Comparison of ENCODE assay signal across 2 cellular contexts in the genomic region with DNA sequence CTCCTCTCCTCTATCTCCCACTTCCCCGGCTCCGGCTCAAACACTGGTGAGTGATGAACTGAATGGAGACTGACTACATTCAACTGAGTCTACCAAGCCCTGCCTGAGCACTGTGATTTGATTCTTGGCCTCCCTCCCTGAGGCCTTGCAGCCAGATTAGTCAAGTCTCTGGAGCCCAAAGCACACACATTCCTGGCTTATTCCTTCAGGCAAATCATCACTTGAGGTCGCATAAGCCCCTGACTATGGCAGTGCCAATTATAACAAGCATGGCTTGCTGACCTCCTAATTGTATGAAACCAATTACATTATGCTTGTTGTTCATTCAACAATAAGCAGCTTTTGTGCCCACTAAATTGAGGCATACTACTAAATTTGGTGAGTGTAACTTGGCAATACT.
TF ChIP-seq lines count a peak whose summit lies in the region.

No MANE protein-coding gene starts in this region.

TF ChIP-seq in SK-N-SH, 30 proteins besides CTCF, POLR2A, EP300 and RAD21 (continued from another document):
- TF ChIP-seq, protein P1, sequence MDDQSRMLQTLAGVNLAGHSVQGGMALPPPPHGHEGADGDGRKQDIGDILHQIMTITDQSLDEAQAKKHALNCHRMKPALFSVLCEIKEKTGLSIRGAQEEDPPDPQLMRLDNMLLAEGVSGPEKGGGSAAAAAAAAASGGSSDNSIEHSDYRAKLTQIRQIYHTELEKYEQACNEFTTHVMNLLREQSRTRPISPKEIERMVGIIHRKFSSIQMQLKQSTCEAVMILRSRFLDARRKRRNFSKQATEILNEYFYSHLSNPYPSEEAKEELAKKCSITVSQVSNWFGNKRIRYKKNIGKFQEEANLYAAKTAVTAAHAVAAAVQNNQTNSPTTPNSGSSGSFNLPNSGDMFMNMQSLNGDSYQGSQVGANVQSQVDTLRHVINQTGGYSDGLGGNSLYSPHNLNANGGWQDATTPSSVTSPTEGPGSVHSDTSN (IDR thresholded peaks at IDR 0.05) = 0 out of 2 replicates have a peak, but pooled peaks have one; percentile 23
TF ChIP-seq in SK-N-SH: peak in this region for 3.

TF ChIP-seq in SK-N-SH treated with all-trans-retinoic acid at 6 μM for 48 hours, 23 proteins besides CTCF, POLR2A, EP300 and RAD21 (continued from another document):
- TF ChIP-seq, protein P2, sequence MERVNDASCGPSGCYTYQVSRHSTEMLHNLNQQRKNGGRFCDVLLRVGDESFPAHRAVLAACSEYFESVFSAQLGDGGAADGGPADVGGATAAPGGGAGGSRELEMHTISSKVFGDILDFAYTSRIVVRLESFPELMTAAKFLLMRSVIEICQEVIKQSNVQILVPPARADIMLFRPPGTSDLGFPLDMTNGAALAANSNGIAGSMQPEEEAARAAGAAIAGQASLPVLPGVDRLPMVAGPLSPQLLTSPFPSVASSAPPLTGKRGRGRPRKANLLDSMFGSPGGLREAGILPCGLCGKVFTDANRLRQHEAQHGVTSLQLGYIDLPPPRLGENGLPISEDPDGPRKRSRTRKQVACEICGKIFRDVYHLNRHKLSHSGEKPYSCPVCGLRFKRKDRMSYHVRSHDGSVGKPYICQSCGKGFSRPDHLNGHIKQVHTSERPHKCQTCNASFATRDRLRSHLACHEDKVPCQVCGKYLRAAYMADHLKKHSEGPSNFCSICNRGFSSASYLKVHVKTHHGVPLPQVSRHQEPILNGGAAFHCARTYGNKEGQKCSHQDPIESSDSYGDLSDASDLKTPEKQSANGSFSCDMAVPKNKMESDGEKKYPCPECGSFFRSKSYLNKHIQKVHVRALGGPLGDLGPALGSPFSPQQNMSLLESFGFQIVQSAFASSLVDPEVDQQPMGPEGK (CRISPR knock-in tag; IDR thresholded peaks at IDR 0.05; ENCODE audit: borderline replicate concordance) = no peak
- no peak for TF ChIP-seq ZFP30 (CRISPR knock-in tag; IDR thresholded peaks at IDR 0.05)
- no peak for TF ChIP-seq RARB (CRISPR knock-in tag; IDR thresholded peaks at IDR 0.05)
- TF ChIP-seq ZC3H10 (CRISPR knock-in tag; IDR thresholded peaks at IDR 0.05) = no peak
- TF ChIP-seq GLIS3 (CRISPR knock-in tag; IDR thresholded peaks at IDR 0.05) = no peak
- TF ChIP-seq ZNF70 (CRISPR knock-in tag; IDR thresholded peaks at IDR 0.05) = no peak
- TF ChIP-seq TOX (CRISPR knock-in tag; IDR thresholded peaks at IDR 0.05; ENCODE audit: borderline replicate concordance) = no peak
- no peak for TF ChIP-seq ZNF8 (CRISPR knock-in tag; IDR thresholded peaks at IDR 0.05)
- TF ChIP-seq TSHZ2 (CRISPR knock-in tag; IDR thresholded peaks at IDR 0.05) = no peak
- no peak for TF ChIP-seq ISL1 (CRISPR knock-in tag; IDR thresholded peaks at IDR 0.05)
- TF ChIP-seq, protein P3, sequence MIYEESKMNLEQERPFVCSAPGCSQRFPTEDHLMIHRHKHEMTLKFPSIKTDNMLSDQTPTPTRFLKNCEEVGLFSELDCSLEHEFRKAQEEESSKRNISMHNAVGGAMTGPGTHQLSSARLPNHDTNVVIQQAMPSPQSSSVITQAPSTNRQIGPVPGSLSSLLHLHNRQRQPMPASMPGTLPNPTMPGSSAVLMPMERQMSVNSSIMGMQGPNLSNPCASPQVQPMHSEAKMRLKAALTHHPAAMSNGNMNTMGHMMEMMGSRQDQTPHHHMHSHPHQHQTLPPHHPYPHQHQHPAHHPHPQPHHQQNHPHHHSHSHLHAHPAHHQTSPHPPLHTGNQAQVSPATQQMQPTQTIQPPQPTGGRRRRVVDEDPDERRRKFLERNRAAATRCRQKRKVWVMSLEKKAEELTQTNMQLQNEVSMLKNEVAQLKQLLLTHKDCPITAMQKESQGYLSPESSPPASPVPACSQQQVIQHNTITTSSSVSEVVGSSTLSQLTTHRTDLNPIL (CRISPR knock-in tag; IDR thresholded peaks at IDR 0.05; ENCODE audit: low read depth) = no peak
- no peak for TF ChIP-seq SNAI2 (CRISPR knock-in tag; IDR thresholded peaks at IDR 0.05)
- no peak for TF ChIP-seq BACH2 (CRISPR knock-in tag; IDR thresholded peaks at IDR 0.05; ENCODE audit: borderline replicate concordance)
